Comparison of ENCODE assay signal across 9 cellular contexts in the genomic region with DNA sequence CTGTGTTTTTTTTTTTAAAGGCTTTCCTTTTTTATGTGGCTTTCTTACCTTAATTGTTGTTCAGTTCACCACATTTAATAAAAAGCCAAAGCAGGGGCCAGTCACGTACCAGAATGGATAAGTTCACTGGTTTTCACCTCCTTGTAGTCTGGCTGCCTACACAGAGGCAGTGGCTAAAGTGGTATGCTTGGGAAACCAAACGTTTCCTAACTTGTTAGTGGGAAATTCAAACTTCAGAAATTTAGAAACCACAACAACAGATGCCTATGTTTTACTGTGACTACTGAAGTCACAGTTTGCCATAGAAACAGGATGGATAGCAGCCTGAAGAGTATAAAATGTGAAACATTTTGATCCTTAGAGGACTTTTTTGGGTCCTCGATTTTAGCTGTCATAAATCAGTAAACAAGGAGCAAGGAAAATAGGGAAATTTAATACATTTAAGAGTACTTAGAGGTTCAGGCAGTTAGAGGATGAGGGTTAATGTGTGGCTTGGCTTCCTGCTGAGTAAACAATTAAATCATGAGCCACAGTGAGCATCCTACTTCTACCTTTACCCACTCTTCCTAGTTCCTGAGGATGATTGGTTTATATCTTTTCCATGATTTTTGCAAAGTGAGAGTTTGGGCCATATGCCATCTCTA. TPM values are rescaled to one million over a fixed set of nuclear protein-coding genes. Genes with fewer than 3 reads are reported as not detected.
A peak's percentile ranks its signal among the peaks of the same experiment; 100 is the strongest.
DNase-seq lines count a peak whose midpoint lies in the region; ATAC-seq and TF ChIP-seq lines count a peak whose summit lies in the region.
"Had no signal": no experiment of that assay in that cellular context is flagged by ENCODE, and none has a peak within 500 bp of the region (broad histone marks: within the 10 kb centered on the region; RNA-seq: fewer than 3 reads in every experiment).

No MANE protein-coding gene starts in this region.

- ATAC-seq in heart right ventricle, result no peak
- peak; percentile 48 for ATAC-seq in left colon
- ATAC-seq: upper lobe of right lung had no signal

- H3K4me3 ChIP-seq in right atrium auricular region (no peak overlapping the region), heart right ventricle (peak overlapping the region in 1 of 10 donors; percentile 1), SJCRH30 (no peak overlapping the region)
- H3K4me3 ChIP-seq: upper lobe of right lung had no signal

- POLR2A ChIA-PET in RWPE1 (lab: Yijun Ruan, JAX; ENCODE audit: low non-redundant PET), result no interaction called here

- CTCF ChIA-PET in RWPE1 (lab: Yijun Ruan, JAX), result no interaction called here

- intact Hi-C loops in heart right ventricle (cut with DNase I) (no loop called here), left colon (cut with DNase I, micrococcal nuclease) (no loop called here)

- DNase-seq in right atrium auricular region (ENCODE audit: low spot score) (no peak), heart right ventricle (no peak), SJCRH30 (peak; percentile 45 to 77), left colon (no peak), RWPE1 (ENCODE audit: low spot score) (no peak), KG1 (lab: John Stamatoyannopoulos, UW) (no peak), NCI-H345 treated with DMSO at 0.1 percent for 48 hours (lab: John Stamatoyannopoulos, UW; ENCODE audit: unreplicated experiment) (no peak), superior temporal gyrus (ENCODE audit: extremely low spot score) (no peak)
- DNase-seq: upper lobe of right lung had no signal

- peak overlapping the region; percentile 20 to 33 for H3K27ac ChIP-seq in right atrium auricular region
- peak overlapping the region in 3 of 10 donors; percentile 10 to 64 (median 58) for H3K27ac ChIP-seq in heart right ventricle
- peak overlapping the region; percentile 41 for H3K27ac ChIP-seq in SJCRH30
- no peak overlapping the region for H3K27ac ChIP-seq in RWPE1

- TF ChIP-seq CTCF in right atrium auricular region (IDR thresholded peaks at IDR 0.05) (no peak), heart right ventricle (IDR thresholded peaks at IDR 0.05) (no peak), RWPE1 (conservative IDR thresholded peaks at IDR 0.05; ENCODE audit: low read depth) (no peak)

- H3K36me3 ChIP-seq in right atrium auricular region (peaks cover 39% of the 10 kb centered on the region), heart right ventricle (peaks cover 0 to 83% (median 8%) of the 10 kb centered on the region in 9 donors), SJCRH30 (peaks cover 15% of the 10 kb centered on the region)

- WGBS in heart right ventricle, 2 donors, result 50 to 68% methylated on average over 3 of the region's 3 CpGs

- H3K9me3 ChIP-seq in right atrium auricular region (no peaks in the 10 kb centered on the region), heart right ventricle (no peaks in the 10 kb centered on the region), SJCRH30 (replicated peaks) (no peaks in the 10 kb centered on the region)
- H3K9me3 ChIP-seq: upper lobe of right lung had no signal

- H3K27me3 ChIP-seq in right atrium auricular region (no peaks in the 10 kb centered on the region), heart right ventricle (no peaks in the 10 kb centered on the region), SJCRH30 (no peaks in the 10 kb centered on the region)
- H3K27me3 ChIP-seq: upper lobe of right lung had no signal

- H3K4me1 ChIP-seq in right atrium auricular region (peaks cover 0 to 85% of the 10 kb centered on the region in 2 donors), heart right ventricle (peaks cover 5 to 97% (median 76%) of the 10 kb centered on the region in 9 donors), SJCRH30 (peaks cover 22% of the 10 kb centered on the region)

RNA-seq across cellular contexts. Expression of gene CMSS1, which starts 48.6 kb away (rescaled TPM):
- total RNA-seq in right atrium auricular region (10 to 100 TPM in 1 of 2 donors, 1 to 10 TPM in 1; 5.7 to 17.7 TPM), heart right ventricle (10 to 100 TPM; 24.6 to 45.4 (median 34.2) TPM), left colon (1 to 10 TPM; 8.2 to 9.5 TPM)
- 10 to 100 TPM; 33.7 to 43.1 TPM for polyA plus RNA-seq in heart right ventricle
- 93.8 and 95.5 TPM in 2 replicates for total RNA-seq in SJCRH30 (2014; rRNA removed; shearing (Covaris generic))

Comparison
In these comparisons a context has a peak if more than half of its experiments do, and no peak if none do; other contexts are left out.
1. DNase-seq: peak in SJCRH30 (2 of 2); none in right atrium auricular region (single experiment), heart right ventricle (0 of 2), left colon (0 of 2), RWPE1 (single experiment), KG1 (single experiment), NCI-H345 treated with DMSO at 0.1 percent for 48 hours (single experiment) and superior temporal gyrus (single experiment).